ENCODE assay signal across 25 cellular contexts in genomic region chr2:136215449-136215848, GRCh38.
"Had no signal": no experiment of that assay in that cellular context is flagged by ENCODE, and none has a peak within 500 bp of the region (broad histone marks: within the 10 kb centered on the region; RNA-seq: fewer than 3 reads in every experiment).

No MANE protein-coding gene starts in this region.

- H3K9me3 ChIP-seq: ascending aorta, body of pancreas, Peyer's patch, SJSA1 had no signal

- H3K4me1 ChIP-seq: ascending aorta had no signal

- H3K27ac ChIP-seq: ascending aorta, body of pancreas, Peyer's patch, SJSA1, VCaP had no signal

- ATAC-seq: activated CD4-positive, alpha-beta T cell treated with anti-CD3 and anti-CD28 coated beads for 36 hours; activated CD8-positive, alpha-beta T cell treated with anti-CD3 and anti-CD28 coated beads for 36 hours; K562; SK-N-SH treated with all-trans-retinoic acid at 6 μM for 48 hours had no signal

- H3K27me3 ChIP-seq: ascending aorta, body of pancreas, Peyer's patch, SJSA1 had no signal

- DNase-seq: activated CD4-positive, alpha-beta T cell treated with anti-CD3 and anti-CD28 coated beads for 36 hours; activated CD4-positive, alpha-beta T cell treated with anti-CD3 and anti-CD28 coated beads, Interleukin-2, amount 50 U/mL, for 1 hour; activated CD8-positive, alpha-beta memory T cell treated with anti-CD3 and anti-CD28 coated beads, Interleukin-2, amount 50 U/mL, for 48 hours; activated CD8-positive, alpha-beta T cell treated with anti-CD3 and anti-CD28 coated beads for 36 hours; activated effector memory CD4-positive, alpha-beta T cell treated with Interleukin-2 at 50 U/mL for 16 hours; activated naive CD4-positive, alpha-beta T cell; activated T-cell treated with anti-CD3 and anti-CD28 coated beads, Interleukin-2, amount 50 U/mL, for 1 hour; amniotic stem cell; body of pancreas; Karpas-422; MM.1S; NCI-H1105 treated with DMSO at 0.1 percent for 48 hours; NCI-H1436 treated with DMSO at 0.1 percent for 48 hours; NCI-H187; NCI-H2081; NCI-H446 treated with DMSO at 0.1 percent for 48 hours; NCI-H524 treated with DMSO at 0.1 percent for 48 hours; NCI-H748 treated with DMSO at 0.1 percent for 48 hours; Peyer's patch; SHP77 had no signal

- H3K36me3 ChIP-seq: ascending aorta, Peyer's patch, SJSA1 had no signal

- H3K4me3 ChIP-seq: ascending aorta, body of pancreas, K562, Peyer's patch, SJSA1 had no signal
